In the genomic region with DNA sequence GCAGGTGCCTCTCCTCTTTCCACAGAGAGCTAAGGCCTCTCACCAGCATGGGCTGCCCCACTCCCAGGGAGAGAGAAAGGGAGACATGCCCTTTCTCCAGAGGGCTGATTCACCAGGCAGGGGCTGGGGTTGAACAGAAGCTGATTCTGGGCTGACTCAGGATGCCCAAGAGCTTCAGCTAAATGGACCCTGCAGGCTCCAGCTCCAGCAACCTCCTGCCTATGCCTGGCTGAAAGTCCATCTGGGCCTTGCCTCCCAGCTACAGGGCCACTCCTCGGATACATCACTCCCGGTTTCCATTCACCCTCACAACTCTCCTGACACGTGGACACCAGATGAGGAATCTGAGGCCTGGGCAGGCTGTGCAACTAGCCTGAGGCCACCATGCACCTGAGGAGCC, we compare ENCODE assay signal across 17 cellular contexts.
DNase-seq lines count a peak whose midpoint lies in the region; FAIRE-seq and TF ChIP-seq lines count a peak whose summit lies in the region.
"Had no signal": no experiment of that assay in that cellular context is flagged by ENCODE, and none has a peak within 500 bp of the region (broad histone marks: within the 10 kb centered on the region; RNA-seq: fewer than 3 reads in every experiment).

No MANE protein-coding gene starts in this region.

- DNase-seq in ELR (ENCODE audit: low read depth) (peak; percentile 75), M059J (ENCODE audit: low read depth) (peak; percentile 49), endothelial cell of umbilical vein (ENCODE audit: low read depth, low spot score) (no peak), urothelium cell line (ENCODE audit: low spot score) (peak; percentile 26), DMS153 (lab: John Stamatoyannopoulos, UW) (no peak)
- DNase-seq in activated CD4-positive, alpha-beta T cell treated with anti-CD3 and anti-CD28 coated beads for 48 hours = no peak
- no peak for DNase-seq in activated naive CD4-positive, alpha-beta T cell (lab: John Stamatoyannopoulos, UW)
- DNase-seq: ACHN; BE2C; Calu3; CD4-positive, alpha-beta T cell; GF-D8; NCI-H2029 treated with DMSO at 0.1 percent for 48 hours; NCI-H2171 treated with DMSO at 0.1 percent for 48 hours; NCI-H510A; PC-9; T-helper 1 cell had no signal

- no peaks in the 10 kb centered on the region for H3K79me2 ChIP-seq in endothelial cell of umbilical vein (ENCODE audit: control insufficient read depth, insufficient read depth, low read length)

- intact Hi-C loops in endothelial cell of umbilical vein (cut with micrococcal nuclease) = no loop called here

- no peaks in the 10 kb centered on the region for H4K20me1 ChIP-seq in endothelial cell of umbilical vein (replicated peaks; ENCODE audit: control insufficient read depth, extremely low read depth, insufficient read depth, low read length)

- no peaks in the 10 kb centered on the region for H3K9me3 ChIP-seq in endothelial cell of umbilical vein (replicated peaks; ENCODE audit: control insufficient read depth, insufficient read depth, low read length)
- H3K9me3 ChIP-seq: BE2C had no signal

- TF ChIP-seq POLR2A in endothelial cell of umbilical vein (IDR thresholded peaks at IDR 0.05; ENCODE audit: low read depth, low read length) = no peak

- H3K4me2 ChIP-seq in endothelial cell of umbilical vein (ENCODE audit: insufficient read depth, low read length) = no peak overlapping the region
- H3K4me2 ChIP-seq: PC-9 had no signal

- no peaks in the 10 kb centered on the region for H3K9me1 ChIP-seq in endothelial cell of umbilical vein (replicated peaks; ENCODE audit: control insufficient read depth, extremely low read depth, insufficient read depth, low read length)

- no peak overlapping the region for H3K4me3 ChIP-seq in endothelial cell of umbilical vein (replicated peaks in 1 of 3; ENCODE audit: insufficient read depth in 1 of 3, low read depth in 1 of 3, low read length in 3 of 3)
- H3K4me3 ChIP-seq: PC-9 had no signal

- H3K27ac ChIP-seq in endothelial cell of umbilical vein (ENCODE audit: insufficient read depth, low read depth, low read length) = peak overlapping the region; percentile 93
- H3K27ac ChIP-seq: PC-9 had no signal

- H3K36me3 ChIP-seq in endothelial cell of umbilical vein (ENCODE audit: control insufficient read depth in 2 of 2, extremely low read depth in 1 of 2, insufficient read depth in 2 of 2, low read length in 2 of 2) = no peaks in the 10 kb centered on the region
- H3K36me3 ChIP-seq: BE2C had no signal

- BruUV-seq in endothelial cell of umbilical vein (replicated peaks; lab: Mats Ljungman, UMichigan) = no TSS peak

- no peaks in the 10 kb centered on the region for H3K27me3 ChIP-seq in endothelial cell of umbilical vein (ENCODE audit: control insufficient read depth in 2 of 2, insufficient read depth in 2 of 2, low read length in 2 of 2)
- H3K27me3 ChIP-seq: BE2C had no signal

- POLR2A ChIA-PET in endothelial cell of umbilical vein (lab: Charles Lee) = no interaction called here

- TF ChIP-seq CTCF in endothelial cell of umbilical vein (IDR thresholded peaks at IDR 0.05; ENCODE audit: extremely low read depth in 1 of 2, insufficient read depth in 1 of 2, low read depth in 1 of 2, low read length in 2 of 2) = no peak

- H3K4me1 ChIP-seq in endothelial cell of umbilical vein (ENCODE audit: control insufficient read depth, extremely low read depth, insufficient read depth, low read length) = peaks cover 21% of the 10 kb centered on the region
- H3K4me1 ChIP-seq: BE2C had no signal

- CTCF ChIA-PET in endothelial cell of umbilical vein (lab: Charles Lee) = interaction anchor here (0.7 to 1.6 kb wide), 3 partner anchors 44 to 84 kb away, joined by 3 to 5 read pairs (median 5); no protein-coding TSS in a partner anchor

- dilution Hi-C loops in endothelial cell of umbilical vein (cut with MboI; ENCODE audit: extremely low pct_ligation_motif_present, low sequenced_read_pairs) = no loop called here

- no peak overlapping the region for H2AFZ ChIP-seq in endothelial cell of umbilical vein (ENCODE audit: low read depth, low read length)
- H2AFZ ChIP-seq: PC-9 had no signal

- FAIRE-seq in endothelial cell of umbilical vein (lab: Jason Lieb, UNC) = no peak
- no peak for FAIRE-seq in urothelium cell line (lab: Jason Lieb, UNC)

- no peak overlapping the region for H3K9ac ChIP-seq in endothelial cell of umbilical vein (replicated peaks; ENCODE audit: extremely low read depth, insufficient read depth, low read length)

TF ChIP-seq in endothelial cell of umbilical vein, 7 proteins besides CTCF, POLR2A, EP300 and RAD21:
- TF ChIP-seq GATA2 (IDR thresholded peaks at IDR 0.05; ENCODE audit: insufficient read depth, insufficient read length, low read depth, low read length) (no peak), FOS (IDR thresholded peaks at IDR 0.05; ENCODE audit: borderline replicate concordance, insufficient read depth, low read length) (no peak), POLR2AphosphoS5 (IDR thresholded peaks at IDR 0.05; ENCODE audit: insufficient read depth, low read depth, low read length) (no peak), JUN (IDR thresholded peaks at IDR 0.05; ENCODE audit: borderline replicate concordance, insufficient read depth, insufficient read length, low read depth) (no peak), EZH2 (IDR thresholded peaks at IDR 0.05; ENCODE audit: borderline replicate concordance, low read depth, low read length, severe bottlenecking) (no peak), MAX (IDR thresholded peaks at IDR 0.05; ENCODE audit: insufficient read depth, insufficient read length) (no peak), MYC (IDR thresholded peaks at IDR 0.05; ENCODE audit: low read depth, low read length) (no peak)

Comparison
In these comparisons a context has a peak if more than half of its experiments do, and no peak if none do; other contexts are left out.
1. DNase-seq: peak in ELR (single experiment), M059J (single experiment) and urothelium cell line (single experiment); none in endothelial cell of umbilical vein (single experiment), activated CD4-positive, alpha-beta T cell treated with anti-CD3 and anti-CD28 coated beads for 48 hours (single experiment), DMS153 (single experiment) and activated naive CD4-positive, alpha-beta T cell (0 of 4).